16 cellular contexts compared by ENCODE assay signal in the genomic region with DNA sequence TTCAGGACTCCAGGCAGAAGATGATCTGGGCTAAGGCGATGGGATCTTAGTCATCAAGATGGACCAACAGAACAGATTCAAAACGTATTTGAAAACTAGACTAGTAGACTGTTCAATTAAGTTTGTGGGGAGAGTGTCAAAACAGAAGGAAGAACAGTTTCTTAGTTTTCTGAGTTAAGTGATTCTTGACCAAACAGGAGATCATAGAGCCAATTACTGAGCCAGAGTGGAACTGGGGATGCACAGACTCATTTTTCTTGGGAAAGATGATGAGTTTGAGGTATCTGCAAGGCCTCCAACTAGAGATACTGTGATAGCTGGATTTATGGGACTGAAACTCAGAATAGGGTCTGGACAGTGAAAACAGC.
DNase-seq lines count a peak whose midpoint lies in the region; ATAC-seq and TF ChIP-seq lines count a peak whose summit lies in the region.
"Had no signal": no experiment of that assay in that cellular context is flagged by ENCODE, and none has a peak within 500 bp of the region (broad histone marks: within the 10 kb centered on the region; RNA-seq: fewer than 3 reads in every experiment).

No MANE protein-coding gene starts in this region.

- no peaks in the 10 kb centered on the region for H3K27me3 ChIP-seq in AG04450 (ENCODE audit: control insufficient read depth, insufficient read depth, low read length)
- H3K27me3 ChIP-seq: right lobe of liver had no signal

- H3K27ac ChIP-seq in AG04450 (ENCODE audit: low read depth, low read length): peak overlapping the region; percentile 43
- H3K27ac ChIP-seq: right lobe of liver had no signal

- no peaks in the 10 kb centered on the region for H3K27me3 Mint-ChIP-seq in naive thymus-derived CD8-positive, alpha-beta T cell
- H3K27me3 Mint-ChIP-seq: activated CD4-positive, alpha-beta memory T cell treated with anti-CD3 and anti-CD28 coated beads for 36 hours had no signal

- TF ChIP-seq CTCF in AG04450 (IDR thresholded peaks at IDR 0.05; ENCODE audit: low read depth, low read length): no peak
- no peak for TF ChIP-seq CTCF in choroid plexus epithelial cell (conservative IDR thresholded peaks at IDR 0.05; ENCODE audit: low read depth, low read length)

- no peaks in the 10 kb centered on the region for H3K9me3 ChIP-seq in AG04450 (ENCODE audit: control insufficient read depth, insufficient read depth, low read length)
- H3K9me3 ChIP-seq: right lobe of liver had no signal

- H3K4me3 Mint-ChIP-seq in naive thymus-derived CD8-positive, alpha-beta T cell: no peak overlapping the region
- H3K4me3 Mint-ChIP-seq: activated CD4-positive, alpha-beta memory T cell treated with anti-CD3 and anti-CD28 coated beads for 36 hours; GM23338 had no signal

- H3K27ac Mint-ChIP-seq in naive thymus-derived CD8-positive, alpha-beta T cell: no peak overlapping the region
- H3K27ac Mint-ChIP-seq: activated CD4-positive, alpha-beta memory T cell treated with anti-CD3 and anti-CD28 coated beads for 36 hours; GM23338 had no signal

- POLR2A ChIA-PET in AG04450 (lab: Yijun Ruan, JAX): no interaction called here
- POLR2A ChIA-PET in naive thymus-derived CD8-positive, alpha-beta T cell (lab: Charles Lee): no interaction called here

- DNase-seq in AG04450 (ENCODE audit: low read depth, low spot score): no peak
- DNase-seq in choroid plexus epithelial cell (ENCODE audit: low read depth): no peak
- no peak for DNase-seq in kidney glomerular epithelial cell (lab: John Stamatoyannopoulos, UW)
- no peak for DNase-seq in naive thymus-derived CD8-positive, alpha-beta T cell
- DNase-seq in NCI-H146 treated with DMSO at 0.1 percent for 48 hours (lab: John Stamatoyannopoulos, UW; ENCODE audit: unreplicated experiment): no peak
- DNase-seq: DMS153; effector CD4-positive, alpha-beta T cell; NCI-H2029; NCI-H524 treated with DMSO at 0.1 percent for 48 hours; nucleus accumbens; right lobe of liver had no signal

- no peaks in the 10 kb centered on the region for H3K9me3 Mint-ChIP-seq in naive thymus-derived CD8-positive, alpha-beta T cell
- H3K9me3 Mint-ChIP-seq: activated CD4-positive, alpha-beta memory T cell treated with anti-CD3 and anti-CD28 coated beads for 36 hours; GM23338 had no signal

- peak overlapping the region; percentile 2; the same call in 1 of the 2 replicates for H3K4me3 ChIP-seq in AG04450 (ENCODE audit: low read depth, low read length)
- peak overlapping the region; percentile 38 for H3K4me3 ChIP-seq in choroid plexus epithelial cell (ENCODE audit: low read depth, low read length)
- H3K4me3 ChIP-seq: GM23338, right lobe of liver had no signal

- H3K4me1 Mint-ChIP-seq in naive thymus-derived CD8-positive, alpha-beta T cell: peaks cover 0 to 3% (median 0%) of the 10 kb centered on the region in 4 donors
- H3K4me1 Mint-ChIP-seq: GM23338 had no signal

- ATAC-seq in GM19324 (IDR thresholded peaks at IDR 0.05; ENCODE audit: low FRiP score, unreplicated experiment): peak; percentile 5
- ATAC-seq in HG03439 (IDR thresholded peaks at IDR 0.05; ENCODE audit: unreplicated experiment): peak; percentile 23
- no peak for ATAC-seq in HG03469 (IDR thresholded peaks at IDR 0.05; ENCODE audit: unreplicated experiment)
- no peak for ATAC-seq in naive thymus-derived CD8-positive, alpha-beta T cell
- ATAC-seq: GM23338, right lobe of liver had no signal

- CTCF ChIA-PET in AG04450 (lab: Charles Lee): no interaction called here

- peaks cover 0 to 1% (median 0%) of the 10 kb centered on the region in 3 donors for H3K36me3 Mint-ChIP-seq in naive thymus-derived CD8-positive, alpha-beta T cell
- H3K36me3 Mint-ChIP-seq: activated CD4-positive, alpha-beta memory T cell treated with anti-CD3 and anti-CD28 coated beads for 36 hours had no signal

Comparison
In these comparisons a context has a peak if more than half of its experiments do, and no peak if none do; other contexts are left out.
1. ATAC-seq: peak in GM19324 (single experiment) and HG03439 (single experiment); none in HG03469 (single experiment) and naive thymus-derived CD8-positive, alpha-beta T cell (0 of 2).